ENCODE assay signal across 2 cellular contexts in the genomic region with DNA sequence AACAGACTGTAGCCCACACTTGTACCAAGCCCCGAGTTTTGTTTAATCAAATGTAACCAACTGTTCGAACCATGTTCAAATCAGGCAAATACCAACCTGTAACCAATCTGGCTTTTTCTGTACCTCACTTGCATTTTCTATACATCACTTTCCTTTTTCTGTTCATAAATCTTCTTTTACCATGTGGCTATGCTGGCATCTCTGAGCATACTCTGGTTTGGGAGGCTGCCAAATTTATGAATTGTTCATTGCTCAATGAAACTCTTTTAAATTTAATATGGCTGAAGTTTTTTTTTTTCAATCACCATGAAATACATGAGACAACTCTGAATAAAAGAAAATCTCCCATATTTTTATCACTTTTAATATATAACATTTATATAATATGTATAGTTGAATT.
TF ChIP-seq lines count a peak whose summit lies in the region.

No MANE protein-coding gene starts in this region.

TF ChIP-seq in IMR-90, 13 proteins besides CTCF, POLR2A, EP300 and RAD21:
- TF ChIP-seq CEBPB (IDR thresholded peaks at IDR 0.05; ENCODE audit: low read depth, low read length) (no peak), SMC3 (IDR thresholded peaks at IDR 0.05; ENCODE audit: low read depth, low read length) (no peak), BHLHE40 (IDR thresholded peaks at IDR 0.05; ENCODE audit: low read depth, low read length) (no peak), CHD1 (IDR thresholded peaks at IDR 0.05; ENCODE audit: low read depth, low read length) (no peak), MAZ (IDR thresholded peaks at IDR 0.05; ENCODE audit: borderline replicate concordance, low read depth, low read length) (no peak), MAFK (IDR thresholded peaks at IDR 0.05; ENCODE audit: low read depth, low read length) (no peak), RCOR1 (IDR thresholded peaks at IDR 0.05; ENCODE audit: insufficient replicate concordance, low read length) (no peak), NFE2L2 (IDR thresholded peaks at IDR 0.05; ENCODE audit: low read depth, low read length) (no peak), RFX5 (IDR thresholded peaks at IDR 0.05; ENCODE audit: low read depth, low read length) (no peak), MXI1 (IDR thresholded peaks at IDR 0.05; ENCODE audit: borderline replicate concordance, low read depth, low read length) (no peak), FOS (IDR thresholded peaks at IDR 0.05; ENCODE audit: low read depth, low read length) (no peak)
- TF ChIP-seq, protein P1, sequence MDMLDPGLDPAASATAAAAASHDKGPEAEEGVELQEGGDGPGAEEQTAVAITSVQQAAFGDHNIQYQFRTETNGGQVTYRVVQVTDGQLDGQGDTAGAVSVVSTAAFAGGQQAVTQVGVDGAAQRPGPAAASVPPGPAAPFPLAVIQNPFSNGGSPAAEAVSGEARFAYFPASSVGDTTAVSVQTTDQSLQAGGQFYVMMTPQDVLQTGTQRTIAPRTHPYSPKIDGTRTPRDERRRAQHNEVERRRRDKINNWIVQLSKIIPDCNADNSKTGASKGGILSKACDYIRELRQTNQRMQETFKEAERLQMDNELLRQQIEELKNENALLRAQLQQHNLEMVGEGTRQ (IDR thresholded peaks at IDR 0.05; ENCODE audit: low read depth, low read length): no peak
- TF ChIP-seq, protein P2, sequence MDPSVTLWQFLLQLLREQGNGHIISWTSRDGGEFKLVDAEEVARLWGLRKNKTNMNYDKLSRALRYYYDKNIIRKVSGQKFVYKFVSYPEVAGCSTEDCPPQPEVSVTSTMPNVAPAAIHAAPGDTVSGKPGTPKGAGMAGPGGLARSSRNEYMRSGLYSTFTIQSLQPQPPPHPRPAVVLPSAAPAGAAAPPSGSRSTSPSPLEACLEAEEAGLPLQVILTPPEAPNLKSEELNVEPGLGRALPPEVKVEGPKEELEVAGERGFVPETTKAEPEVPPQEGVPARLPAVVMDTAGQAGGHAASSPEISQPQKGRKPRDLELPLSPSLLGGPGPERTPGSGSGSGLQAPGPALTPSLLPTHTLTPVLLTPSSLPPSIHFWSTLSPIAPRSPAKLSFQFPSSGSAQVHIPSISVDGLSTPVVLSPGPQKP (IDR thresholded peaks at IDR 0.05; ENCODE audit: borderline replicate concordance, low read depth, low read length): no peak

TF ChIP-seq in GM23338, 12 proteins besides CTCF, POLR2A, EP300 and RAD21:
- TF ChIP-seq ZNF331 (CRISPR knock-in tag; IDR thresholded peaks at IDR 0.05; ENCODE audit: low read depth) (no peak), EZH2 (IDR thresholded peaks at IDR 0.05; ENCODE audit: low read depth, unreplicated experiment) (no peak), CREB1 (CRISPR knock-in tag; IDR thresholded peaks at IDR 0.05; ENCODE audit: low read depth) (no peak), ZNF114 (CRISPR knock-in tag; IDR thresholded peaks at IDR 0.05) (no peak), NANOG (IDR thresholded peaks at IDR 0.05; ENCODE audit: borderline replicate concordance) (no peak), POLR2AphosphoS5 (IDR thresholded peaks at IDR 0.05; ENCODE audit: low read depth) (no peak), EZH2phosphoT487 (IDR thresholded peaks at IDR 0.05; ENCODE audit: unreplicated experiment) (no peak)
- TF ChIP-seq, protein P3, sequence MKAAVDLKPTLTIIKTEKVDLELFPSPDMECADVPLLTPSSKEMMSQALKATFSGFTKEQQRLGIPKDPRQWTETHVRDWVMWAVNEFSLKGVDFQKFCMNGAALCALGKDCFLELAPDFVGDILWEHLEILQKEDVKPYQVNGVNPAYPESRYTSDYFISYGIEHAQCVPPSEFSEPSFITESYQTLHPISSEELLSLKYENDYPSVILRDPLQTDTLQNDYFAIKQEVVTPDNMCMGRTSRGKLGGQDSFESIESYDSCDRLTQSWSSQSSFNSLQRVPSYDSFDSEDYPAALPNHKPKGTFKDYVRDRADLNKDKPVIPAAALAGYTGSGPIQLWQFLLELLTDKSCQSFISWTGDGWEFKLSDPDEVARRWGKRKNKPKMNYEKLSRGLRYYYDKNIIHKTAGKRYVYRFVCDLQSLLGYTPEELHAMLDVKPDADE (IDR thresholded peaks at IDR 0.05): no peak
- TF ChIP-seq, protein P4, sequence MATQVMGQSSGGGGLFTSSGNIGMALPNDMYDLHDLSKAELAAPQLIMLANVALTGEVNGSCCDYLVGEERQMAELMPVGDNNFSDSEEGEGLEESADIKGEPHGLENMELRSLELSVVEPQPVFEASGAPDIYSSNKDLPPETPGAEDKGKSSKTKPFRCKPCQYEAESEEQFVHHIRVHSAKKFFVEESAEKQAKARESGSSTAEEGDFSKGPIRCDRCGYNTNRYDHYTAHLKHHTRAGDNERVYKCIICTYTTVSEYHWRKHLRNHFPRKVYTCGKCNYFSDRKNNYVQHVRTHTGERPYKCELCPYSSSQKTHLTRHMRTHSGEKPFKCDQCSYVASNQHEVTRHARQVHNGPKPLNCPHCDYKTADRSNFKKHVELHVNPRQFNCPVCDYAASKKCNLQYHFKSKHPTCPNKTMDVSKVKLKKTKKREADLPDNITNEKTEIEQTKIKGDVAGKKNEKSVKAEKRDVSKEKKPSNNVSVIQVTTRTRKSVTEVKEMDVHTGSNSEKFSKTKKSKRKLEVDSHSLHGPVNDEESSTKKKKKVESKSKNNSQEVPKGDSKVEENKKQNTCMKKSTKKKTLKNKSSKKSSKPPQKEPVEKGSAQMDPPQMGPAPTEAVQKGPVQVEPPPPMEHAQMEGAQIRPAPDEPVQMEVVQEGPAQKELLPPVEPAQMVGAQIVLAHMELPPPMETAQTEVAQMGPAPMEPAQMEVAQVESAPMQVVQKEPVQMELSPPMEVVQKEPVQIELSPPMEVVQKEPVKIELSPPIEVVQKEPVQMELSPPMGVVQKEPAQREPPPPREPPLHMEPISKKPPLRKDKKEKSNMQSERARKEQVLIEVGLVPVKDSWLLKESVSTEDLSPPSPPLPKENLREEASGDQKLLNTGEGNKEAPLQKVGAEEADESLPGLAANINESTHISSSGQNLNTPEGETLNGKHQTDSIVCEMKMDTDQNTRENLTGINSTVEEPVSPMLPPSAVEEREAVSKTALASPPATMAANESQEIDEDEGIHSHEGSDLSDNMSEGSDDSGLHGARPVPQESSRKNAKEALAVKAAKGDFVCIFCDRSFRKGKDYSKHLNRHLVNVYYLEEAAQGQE (IDR thresholded peaks at IDR 0.05; ENCODE audit: unreplicated experiment): no peak
- TF ChIP-seq, protein P5, sequence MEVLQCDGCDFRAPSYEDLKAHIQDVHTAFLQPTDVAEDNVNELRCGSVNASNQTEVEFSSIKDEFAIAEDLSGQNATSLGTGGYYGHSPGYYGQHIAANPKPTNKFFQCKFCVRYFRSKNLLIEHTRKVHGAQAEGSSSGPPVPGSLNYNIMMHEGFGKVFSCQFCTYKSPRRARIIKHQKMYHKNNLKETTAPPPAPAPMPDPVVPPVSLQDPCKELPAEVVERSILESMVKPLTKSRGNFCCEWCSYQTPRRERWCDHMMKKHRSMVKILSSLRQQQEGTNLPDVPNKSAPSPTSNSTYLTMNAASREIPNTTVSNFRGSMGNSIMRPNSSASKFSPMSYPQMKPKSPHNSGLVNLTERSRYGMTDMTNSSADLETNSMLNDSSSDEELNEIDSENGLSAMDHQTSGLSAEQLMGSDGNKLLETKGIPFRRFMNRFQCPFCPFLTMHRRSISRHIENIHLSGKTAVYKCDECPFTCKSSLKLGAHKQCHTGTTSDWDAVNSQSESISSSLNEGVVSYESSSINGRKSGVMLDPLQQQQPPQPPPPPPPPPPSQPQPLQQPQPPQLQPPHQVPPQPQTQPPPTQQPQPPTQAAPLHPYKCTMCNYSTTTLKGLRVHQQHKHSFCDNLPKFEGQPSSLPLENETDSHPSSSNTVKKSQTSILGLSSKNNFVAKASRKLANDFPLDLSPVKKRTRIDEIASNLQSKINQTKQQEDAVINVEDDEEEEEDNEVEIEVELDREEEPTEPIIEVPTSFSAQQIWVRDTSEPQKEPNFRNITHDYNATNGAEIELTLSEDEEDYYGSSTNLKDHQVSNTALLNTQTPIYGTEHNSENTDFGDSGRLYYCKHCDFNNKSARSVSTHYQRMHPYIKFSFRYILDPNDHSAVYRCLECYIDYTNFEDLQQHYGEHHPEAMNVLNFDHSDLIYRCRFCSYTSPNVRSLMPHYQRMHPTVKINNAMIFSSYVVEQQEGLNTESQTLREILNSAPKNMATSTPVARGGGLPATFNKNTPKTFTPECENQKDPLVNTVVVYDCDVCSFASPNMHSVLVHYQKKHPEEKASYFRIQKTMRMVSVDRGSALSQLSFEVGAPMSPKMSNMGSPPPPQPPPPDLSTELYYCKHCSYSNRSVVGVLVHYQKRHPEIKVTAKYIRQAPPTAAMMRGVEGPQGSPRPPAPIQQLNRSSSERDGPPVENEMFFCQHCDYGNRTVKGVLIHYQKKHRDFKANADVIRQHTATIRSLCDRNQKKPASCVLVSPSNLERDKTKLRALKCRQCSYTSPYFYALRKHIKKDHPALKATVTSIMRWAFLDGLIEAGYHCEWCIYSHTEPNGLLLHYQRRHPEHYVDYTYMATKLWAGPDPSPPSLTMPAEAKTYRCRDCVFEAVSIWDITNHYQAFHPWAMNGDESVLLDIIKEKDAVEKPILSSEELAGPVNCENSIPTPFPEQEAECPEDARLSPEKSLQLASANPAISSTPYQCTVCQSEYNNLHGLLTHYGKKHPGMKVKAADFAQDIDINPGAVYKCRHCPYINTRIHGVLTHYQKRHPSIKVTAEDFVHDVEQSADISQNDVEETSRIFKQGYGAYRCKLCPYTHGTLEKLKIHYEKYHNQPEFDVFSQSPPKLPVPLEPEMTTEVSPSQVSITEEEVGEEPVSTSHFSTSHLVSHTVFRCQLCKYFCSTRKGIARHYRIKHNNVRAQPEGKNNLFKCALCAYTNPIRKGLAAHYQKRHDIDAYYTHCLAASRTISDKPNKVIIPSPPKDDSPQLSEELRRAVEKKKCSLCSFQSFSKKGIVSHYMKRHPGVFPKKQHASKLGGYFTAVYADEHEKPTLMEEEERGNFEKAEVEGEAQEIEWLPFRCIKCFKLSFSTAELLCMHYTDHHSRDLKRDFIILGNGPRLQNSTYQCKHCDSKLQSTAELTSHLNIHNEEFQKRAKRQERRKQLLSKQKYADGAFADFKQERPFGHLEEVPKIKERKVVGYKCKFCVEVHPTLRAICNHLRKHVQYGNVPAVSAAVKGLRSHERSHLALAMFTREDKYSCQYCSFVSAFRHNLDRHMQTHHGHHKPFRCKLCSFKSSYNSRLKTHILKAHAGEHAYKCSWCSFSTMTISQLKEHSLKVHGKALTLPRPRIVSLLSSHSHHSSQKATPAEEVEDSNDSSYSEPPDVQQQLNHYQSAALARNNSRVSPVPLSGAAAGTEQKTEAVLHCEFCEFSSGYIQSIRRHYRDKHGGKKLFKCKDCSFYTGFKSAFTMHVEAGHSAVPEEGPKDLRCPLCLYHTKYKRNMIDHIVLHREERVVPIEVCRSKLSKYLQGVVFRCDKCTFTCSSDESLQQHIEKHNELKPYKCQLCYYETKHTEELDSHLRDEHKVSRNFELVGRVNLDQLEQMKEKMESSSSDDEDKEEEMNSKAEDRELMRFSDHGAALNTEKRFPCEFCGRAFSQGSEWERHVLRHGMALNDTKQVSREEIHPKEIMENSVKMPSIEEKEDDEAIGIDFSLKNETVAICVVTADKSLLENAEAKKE (CRISPR knock-in tag; IDR thresholded peaks at IDR 0.05): no peak
